Comparison of ENCODE assay signal across 13 cellular contexts in genomic region chr14:53924754-53925153, GRCh38.
DNase-seq lines count a peak whose midpoint lies in the region; ATAC-seq lines count a peak whose summit lies in the region.
"Had no signal": no experiment of that assay in that cellular context is flagged by ENCODE, and none has a peak within 500 bp of the region (broad histone marks: within the 10 kb centered on the region; RNA-seq: fewer than 3 reads in every experiment).

No MANE protein-coding gene starts in this region.

- H3K36me3 ChIP-seq in adipocyte (ENCODE audit: control insufficient read depth, insufficient read depth, low read length, severe bottlenecking), result no peaks in the 10 kb centered on the region

- peaks cover 7% of the 10 kb centered on the region for H3K27me3 ChIP-seq in adipocyte (replicated peaks; ENCODE audit: control insufficient read depth, insufficient read depth, low read length)

- DNase-seq in DMS79 (lab: John Stamatoyannopoulos, UW) (peak; percentile 12), DMS79 treated with DMSO at 0.1 percent for 48 hours (lab: John Stamatoyannopoulos, UW) (no peak), adipocyte (ENCODE audit: low read depth) (peak; percentile 82), glomerular visceral epithelial cell (ENCODE audit: extremely low spot score) (peak; percentile 78), stromal cell of bone marrow (ENCODE audit: low read depth) (peak; percentile 66)
- DNase-seq in activated effector memory CD4-positive, alpha-beta T cell treated with Interleukin-2 at 50 U/mL for 16 hours, result no peak
- DNase-seq: activated CD4-positive, alpha-beta T cell treated with anti-CD3 and anti-CD28 coated beads, Interleukin-2, amount 10 ng/mL, durations not matched to agents 7 days and 5 days; left ventricle myocardium superior; NCI-H2227 treated with DMSO at 0.1 percent for 48 hours; right cardiac atrium had no signal

- ATAC-seq in HG02571 (IDR thresholded peaks at IDR 0.05; ENCODE audit: unreplicated experiment) (no peak), HG02970 (IDR thresholded peaks at IDR 0.05; ENCODE audit: low FRiP score, unreplicated experiment) (no peak)
- ATAC-seq: left ventricle myocardium superior, right cardiac atrium had no signal

- no peak overlapping the region for H3K9ac ChIP-seq in adipocyte (ENCODE audit: low read length)

- H3K4me3 ChIP-seq in adipocyte (ENCODE audit: low read length), result peak overlapping the region; percentile 45
- H3K4me3 ChIP-seq: SK-N-MC had no signal

- no peaks in the 10 kb centered on the region for H3K9me3 ChIP-seq in adipocyte (ENCODE audit: control insufficient read depth, low read length)

- H3K4me1 ChIP-seq in adipocyte (ENCODE audit: control insufficient read depth, insufficient read depth, low read length), result peaks cover 18% of the 10 kb centered on the region

Comparison
In these comparisons a context has a peak if more than half of its experiments do, and no peak if none do; other contexts are left out.
1. DNase-seq: peak in DMS79 (single experiment), adipocyte (single experiment), glomerular visceral epithelial cell (single experiment) and stromal cell of bone marrow (single experiment); none in DMS79 treated with DMSO at 0.1 percent for 48 hours (single experiment) and activated effector memory CD4-positive, alpha-beta T cell treated with Interleukin-2 at 50 U/mL for 16 hours (single experiment).